10 cellular contexts compared by ENCODE assay signal in genomic region chr6:75608955-75609533, GRCh38. TPM values are rescaled to one million over a fixed set of nuclear protein-coding genes. Genes with fewer than 3 reads are reported as not detected.
DNase-seq lines count a peak whose midpoint lies in the region; ATAC-seq and TF ChIP-seq lines count a peak whose summit lies in the region.
"Had no signal": no experiment of that assay in that cellular context is flagged by ENCODE, and none has a peak within 500 bp of the region (broad histone marks: within the 10 kb centered on the region; RNA-seq: fewer than 3 reads in every experiment).

No MANE protein-coding gene starts in this region.

- intact Hi-C loops in heart right ventricle (cut with DNase I): loop anchor here in 1 of 10 donors (10.0 kb wide), 1 partner anchor 324 kb away; the partner anchor contains the start of gene TMEM30A

- no peak overlapping the region for H2AFZ ChIP-seq in MM.1S (ENCODE audit: low read length)

- peaks cover 100% of the 10 kb centered on the region for H3K79me2 ChIP-seq in MM.1S (ENCODE audit: low read length)

- H4K20me1 ChIP-seq in MM.1S (ENCODE audit: insufficient read depth, low read length): peaks cover 33% of the 10 kb centered on the region

- peaks cover 0 to 3% (median 0%) of the 10 kb centered on the region in 3 donors for H3K27me3 Mint-ChIP-seq in immature natural killer cell (ENCODE audit: low read depth in 3 of 3)
- no peaks in the 10 kb centered on the region for H3K27me3 Mint-ChIP-seq in type B pancreatic cell
- H3K27me3 Mint-ChIP-seq: activated CD4-positive, alpha-beta T cell treated with anti-CD3 and anti-CD28 coated beads, Interleukin-2, amount 10 ng/mL, durations not matched to agents 7 days and 5 days had no signal

- no peak for DNase-seq in heart right ventricle
- no peak for DNase-seq in right atrium auricular region (ENCODE audit: low spot score)
- no peak for DNase-seq in SK-N-MC (ENCODE audit: low read depth, low spot score)
- no peak for DNase-seq in immature natural killer cell
- no peak for DNase-seq in type B pancreatic cell (ENCODE audit: extremely low spot score, unreplicated experiment)
- no peak for DNase-seq in MM.1S
- no peak for DNase-seq in NCI-H2029 (lab: John Stamatoyannopoulos, UW)
- DNase-seq in tibial nerve (ENCODE audit: low spot score in 2 of 2): no peak
- DNase-seq: activated CD4-positive, alpha-beta T cell treated with anti-CD3 and anti-CD28 coated beads, Interleukin-2, amount 10 ng/mL, durations not matched to agents 7 days and 5 days; NCI-H1930 had no signal

- H3K27ac Mint-ChIP-seq in immature natural killer cell (peak overlapping the region; percentile 7 to 72 (median 26)), type B pancreatic cell (peak overlapping the region; percentile 25)

- H3K9ac ChIP-seq in SK-N-MC (ENCODE audit: insufficient read length) (peak overlapping the region; percentile 45), MM.1S (ENCODE audit: low read length) (no peak overlapping the region)

- peaks cover 0 to 6% (median 0%) of the 10 kb centered on the region in 9 donors for H3K36me3 ChIP-seq in heart right ventricle
- no peaks in the 10 kb centered on the region for H3K36me3 ChIP-seq in right atrium auricular region
- H3K36me3 ChIP-seq in SK-N-MC (ENCODE audit: insufficient read depth, low read length): peaks cover 26% of the 10 kb centered on the region
- no peaks in the 10 kb centered on the region for H3K36me3 ChIP-seq in MM.1S (replicated peaks; ENCODE audit: insufficient read depth, low read length)
- H3K36me3 ChIP-seq in tibial nerve: no peaks in the 10 kb centered on the region

- 48 to 50% methylated on average over 4 of the region's 4 CpGs for WGBS in heart right ventricle, 2 donors
- 38 to 39% methylated on average over 4 of the region's 4 CpGs for WGBS in tibial nerve, 2 donors

- H3K4me1 Mint-ChIP-seq in immature natural killer cell (peaks cover 89 to 96% of the 10 kb centered on the region in 2 donors), type B pancreatic cell (ENCODE audit: unreplicated experiment) (peaks cover 64% of the 10 kb centered on the region)

- peak in 1 of 2 donors; percentile 28 for TF ChIP-seq EP300 in tibial nerve (IDR thresholded peaks at IDR 0.05)

- no peaks in the 10 kb centered on the region for H3K36me3 Mint-ChIP-seq in immature natural killer cell
- peaks cover 15% of the 10 kb centered on the region for H3K36me3 Mint-ChIP-seq in type B pancreatic cell

- no peaks in the 10 kb centered on the region for H3K9me2 ChIP-seq in MM.1S (replicated peaks; ENCODE audit: insufficient read depth, low read length)

- no peak for TF ChIP-seq CTCF in heart right ventricle (IDR thresholded peaks at IDR 0.05)
- no peak for TF ChIP-seq CTCF in right atrium auricular region (IDR thresholded peaks at IDR 0.05)
- no peak for TF ChIP-seq CTCF in type B pancreatic cell (conservative IDR thresholded peaks at IDR 0.05)
- no peak for TF ChIP-seq CTCF in MM.1S (IDR thresholded peaks at IDR 0.05; ENCODE audit: low read length)
- TF ChIP-seq CTCF in tibial nerve (IDR thresholded peaks at IDR 0.05): no peak

- H3K4me3 ChIP-seq in heart right ventricle: peak overlapping the region in 1 of 10 donors; percentile 0
- no peak overlapping the region for H3K4me3 ChIP-seq in right atrium auricular region
- H3K4me3 ChIP-seq in SK-N-MC: peak overlapping the region; percentile 27; the same call in 1 of the 2 replicates
- no peak overlapping the region for H3K4me3 ChIP-seq in MM.1S (ENCODE audit: low read length)
- no peak overlapping the region for H3K4me3 ChIP-seq in tibial nerve

- ATAC-seq in heart right ventricle: peak in 5 of 8 donors; percentile 31 to 50 (median 35)

- H3K27ac ChIP-seq in heart right ventricle: peak overlapping the region in 6 of 10 donors; percentile 2 to 65 (median 27)
- peak overlapping the region in 1 of 2 donors; percentile 7 for H3K27ac ChIP-seq in right atrium auricular region
- H3K27ac ChIP-seq in SK-N-MC: peak overlapping the region; percentile 84
- no peak overlapping the region for H3K27ac ChIP-seq in MM.1S (ENCODE audit: low read length)
- H3K27ac ChIP-seq in tibial nerve: peak overlapping the region in 2 of 4 donors; percentile 8 to 73

- H3K9me3 Mint-ChIP-seq in immature natural killer cell: no peaks in the 10 kb centered on the region
- peaks cover 11% of the 10 kb centered on the region for H3K9me3 Mint-ChIP-seq in type B pancreatic cell
- H3K9me3 Mint-ChIP-seq: activated CD4-positive, alpha-beta T cell treated with anti-CD3 and anti-CD28 coated beads, Interleukin-2, amount 10 ng/mL, durations not matched to agents 7 days and 5 days had no signal

- H3K4me2 ChIP-seq in MM.1S (ENCODE audit: low read depth, low read length): no peak overlapping the region

- H3K4me3 Mint-ChIP-seq in immature natural killer cell (peak overlapping the region in 2 of 5 donors; percentile 12 to 27), type B pancreatic cell (no peak overlapping the region)
- H3K4me3 Mint-ChIP-seq: activated CD4-positive, alpha-beta T cell treated with anti-CD3 and anti-CD28 coated beads, Interleukin-2, amount 10 ng/mL, durations not matched to agents 7 days and 5 days had no signal

- peaks cover 0 to 5% (median 0%) of the 10 kb centered on the region in 11 donors for H3K9me3 ChIP-seq in heart right ventricle
- H3K9me3 ChIP-seq in right atrium auricular region: no peaks in the 10 kb centered on the region
- H3K9me3 ChIP-seq in SK-N-MC (ENCODE audit: low read depth, low read length): no peaks in the 10 kb centered on the region
- no peaks in the 10 kb centered on the region for H3K9me3 ChIP-seq in MM.1S (replicated peaks; ENCODE audit: insufficient read depth, low read length)
- no peaks in the 10 kb centered on the region for H3K9me3 ChIP-seq in tibial nerve

- H3K4me1 ChIP-seq in heart right ventricle (peaks cover 3 to 98% (median 77%) of the 10 kb centered on the region in 9 donors), right atrium auricular region (peaks cover 0 to 69% of the 10 kb centered on the region in 2 donors), MM.1S (ENCODE audit: low read length) (peaks cover 32% of the 10 kb centered on the region), tibial nerve (peaks cover 0 to 84% (median 48%) of the 10 kb centered on the region in 4 donors)

- no peaks in the 10 kb centered on the region for H3K27me3 ChIP-seq in heart right ventricle
- no peaks in the 10 kb centered on the region for H3K27me3 ChIP-seq in right atrium auricular region
- H3K27me3 ChIP-seq in MM.1S (replicated peaks; ENCODE audit: insufficient read depth, low read length): no peaks in the 10 kb centered on the region
- H3K27me3 ChIP-seq in tibial nerve: no peaks in the 10 kb centered on the region

- H3F3A ChIP-seq in MM.1S (ENCODE audit: insufficient read depth, low read length): no peaks in the 10 kb centered on the region

- TF ChIP-seq POLR2A in tibial nerve (IDR thresholded peaks at IDR 0.05): no peak

RNA-seq across cellular contexts. Expression of gene SENP6, which starts 7.4 kb away (rescaled TPM):
- total RNA-seq in heart right ventricle (10 to 100 TPM; 48.8 to 72.5 (median 64.9) TPM), right atrium auricular region (10 to 100 TPM; 54.6 to 59.8 TPM), type B pancreatic cell (ENCODE audit: low replicate concordance) (92.2 and 104 TPM in 2 replicates), tibial nerve (100 to 1,000 TPM; 107 to 171 (median 142) TPM)
- polyA plus RNA-seq in heart right ventricle (10 to 100 TPM; 14.1 to 35.3 TPM), immature natural killer cell (10 to 100 TPM; 32.5 to 57.3 (median 33.0) TPM)
